In the genomic region with DNA sequence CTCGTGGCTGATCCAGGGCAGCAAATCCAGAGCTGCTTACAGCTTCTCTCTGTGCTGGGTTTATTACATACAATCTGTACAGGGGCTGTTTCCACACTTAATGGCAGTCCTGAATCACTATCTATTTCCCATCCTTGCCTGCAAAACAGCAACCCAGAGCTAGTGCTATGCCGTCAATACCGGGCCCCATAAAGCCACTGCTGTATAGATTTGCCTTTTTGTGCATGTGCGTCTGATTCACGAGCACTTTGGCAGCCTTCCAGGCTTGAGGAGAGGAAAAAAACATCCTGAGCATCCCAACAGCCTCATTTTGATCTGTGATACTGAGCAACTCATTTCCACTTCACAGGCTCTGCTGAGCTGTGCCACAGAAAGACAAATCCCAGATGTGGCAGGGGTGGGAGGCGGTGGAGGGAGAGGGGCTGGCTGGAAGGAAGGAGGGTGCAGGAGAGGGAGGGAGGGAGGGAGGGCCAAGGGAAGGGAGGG, we compare ENCODE assay signal across 8 cellular contexts.
DNase-seq lines count a peak whose midpoint lies in the region; ATAC-seq, FAIRE-seq and TF ChIP-seq lines count a peak whose summit lies in the region.

No MANE protein-coding gene starts in this region.

- DNase-seq in HPDE6-E6E7 (ENCODE audit: extremely low spot score) (peak; percentile 54), RCC 7860 (ENCODE audit: low spot score) (peak; percentile 73), amygdala (lab: John Stamatoyannopoulos, UW) (peak in 48 of 56 donors; percentile 32 to 91 (median 72)), left ventricle myocardium superior (peak; percentile 68), gastrocnemius medialis (peak; percentile 69 to 70), NOMO-1 treated with dmso at 0.1 percent for 144 hours (lab: John Stamatoyannopoulos, UW; ENCODE audit: unreplicated experiment) (no peak)

- TF ChIP-seq CTCF in 22Rv1 (IDR thresholded peaks at IDR 0.05) (no peak), gastrocnemius medialis (IDR thresholded peaks at IDR 0.05 in 4 of 5, conservative IDR thresholded peaks at IDR 0.05 in 1 of 5) (no peak)

- ATAC-seq in left ventricle myocardium superior (peak; percentile 83), gastrocnemius medialis (peak; percentile 16 to 54), GM21737 (IDR thresholded peaks at IDR 0.05; ENCODE audit: unreplicated experiment) (no peak)

- H3K4me1 ChIP-seq in gastrocnemius medialis: peaks cover 65 to 74% of the 10 kb centered on the region in 2 donors

- H3K27ac ChIP-seq in 22Rv1 (peak overlapping the region; percentile 91), gastrocnemius medialis (peak overlapping the region; percentile 93 to 100 (median 98))

- H3K4me3 ChIP-seq in gastrocnemius medialis: no peak overlapping the region

- no peaks in the 10 kb centered on the region for H3K27me3 ChIP-seq in gastrocnemius medialis

- no peak for FAIRE-seq in RCC 7860 (lab: Jason Lieb, UNC)

- no peaks in the 10 kb centered on the region for H3K36me3 ChIP-seq in gastrocnemius medialis

- intact Hi-C loops in left ventricle myocardium superior (cut with micrococcal nuclease): no loop called here
- intact Hi-C loops in gastrocnemius medialis (cut with DNase I; ENCODE audit: low total_unique reads): loop anchor here (1.0 to 2.0 kb wide), 2 partner anchors 38 to 45 kb away; no protein-coding TSS in a partner anchor

- H3K9me3 ChIP-seq in gastrocnemius medialis: no peaks in the 10 kb centered on the region

- peak in 1 of 2 donors; percentile 5 for TF ChIP-seq POLR2A in gastrocnemius medialis (IDR thresholded peaks at IDR 0.05)

- in situ Hi-C loops in gastrocnemius medialis (cut with MboI; ENCODE audit: low sequenced_read_pairs in 4 of 4): no loop called here
